In genomic region chr4:69051576-69051943, GRCh38 we compare ENCODE assay signal across 2 cellular contexts.
TF ChIP-seq lines count a peak whose summit lies in the region.

No MANE protein-coding gene starts in this region.

TF ChIP-seq in K562, 482 proteins besides CTCF, POLR2A, EP300 and RAD21:
- TF ChIP-seq TEAD4 (IDR thresholded peaks at IDR 0.05; ENCODE audit: low read length) (no peak), TEAD4 (CRISPR knock-in tag; IDR thresholded peaks at IDR 0.05; ENCODE audit: borderline replicate concordance) (no peak), SRF (CRISPR knock-in tag; IDR thresholded peaks at IDR 0.05) (no peak), NKRF (IDR thresholded peaks at IDR 0.05; ENCODE audit: borderline replicate concordance) (no peak), TAF1 (IDR thresholded peaks at IDR 0.05; ENCODE audit: control insufficient read depth, extremely low read depth, insufficient read depth, low read length, severe bottlenecking) (no peak), CEBPG (CRISPR knock-in tag; IDR thresholded peaks at IDR 0.05) (no peak), CEBPG (tag; conservative IDR thresholded peaks at IDR 0.05 in 1 of 2, IDR thresholded peaks at IDR 0.05 in 1 of 2) (no peak), DLX4 (CRISPR knock-in tag; IDR thresholded peaks at IDR 0.05) (no peak), LARP7 (IDR thresholded peaks at IDR 0.05) (no peak)

TF ChIP-seq in HepG2, 621 proteins besides CTCF, POLR2A, EP300 and RAD21:
- TF ChIP-seq ZNF879 (CRISPR knock-in tag; IDR thresholded peaks at IDR 0.05) (no peak), TAF15 (IDR thresholded peaks at IDR 0.05; ENCODE audit: low read depth, low read length, poor library complexity, severe bottlenecking) (no peak), CREB3 (CRISPR knock-in tag; IDR thresholded peaks at IDR 0.05) (no peak), SALL1 (CRISPR knock-in tag; IDR thresholded peaks at IDR 0.05) (0 out of 2 replicates have a peak, but pooled peaks have one; percentile 22), ZNF460 (CRISPR knock-in tag; IDR thresholded peaks at IDR 0.05; ENCODE audit: borderline replicate concordance) (no peak), MIER2 (CRISPR knock-in tag; IDR thresholded peaks at IDR 0.05) (no peak), ZNF567 (CRISPR knock-in tag; IDR thresholded peaks at IDR 0.05; ENCODE audit: borderline replicate concordance) (no peak), ZNF30 (CRISPR knock-in tag; IDR thresholded peaks at IDR 0.05) (no peak), GATA4 (IDR thresholded peaks at IDR 0.05; ENCODE audit: borderline replicate concordance, low read depth) (no peak), POLR2G (IDR thresholded peaks at IDR 0.05; ENCODE audit: low read depth, low read length) (peak; percentile 65; the same call in 1 of the 2 replicates), ZZZ3 (CRISPR knock-in tag; IDR thresholded peaks at IDR 0.05; ENCODE audit: borderline replicate concordance) (no peak), HNF4G (IDR thresholded peaks at IDR 0.05; ENCODE audit: borderline replicate concordance, low read depth, low read length) (no peak), HNF4G (CRISPR knock-in tag; IDR thresholded peaks at IDR 0.05; ENCODE audit: borderline replicate concordance, low read depth) (no peak), RBFOX2 (IDR thresholded peaks at IDR 0.05; ENCODE audit: low read depth, low read length) (peak; percentile 50; the same call in 1 of the 2 replicates), NCOA5 (CRISPR knock-in tag; IDR thresholded peaks at IDR 0.05) (no peak), ZFP36L2 (CRISPR knock-in tag; IDR thresholded peaks at IDR 0.05) (no peak), KLF12 (CRISPR knock-in tag; IDR thresholded peaks at IDR 0.05; ENCODE audit: borderline replicate concordance) (no peak), DR1 (CRISPR knock-in tag; IDR thresholded peaks at IDR 0.05) (no peak), ZNF772 (CRISPR knock-in tag; IDR thresholded peaks at IDR 0.05) (no peak), PRMT3 (CRISPR knock-in tag; IDR thresholded peaks at IDR 0.05; ENCODE audit: borderline replicate concordance, low read depth) (no peak), ZBTB43 (CRISPR knock-in tag; conservative IDR thresholded peaks at IDR 0.05) (no peak), ZNF383 (CRISPR knock-in tag; IDR thresholded peaks at IDR 0.05; ENCODE audit: borderline replicate concordance) (no peak), SMAD1 (CRISPR knock-in tag; IDR thresholded peaks at IDR 0.05; ENCODE audit: borderline replicate concordance, low read depth) (no peak), SSRP1 (CRISPR knock-in tag; IDR thresholded peaks at IDR 0.05) (no peak), ATF1 (CRISPR knock-in tag; IDR thresholded peaks at IDR 0.05) (no peak), MEIS1 (CRISPR knock-in tag; IDR thresholded peaks at IDR 0.05; ENCODE audit: borderline replicate concordance) (no peak), PAX8 (CRISPR knock-in tag; IDR thresholded peaks at IDR 0.05; ENCODE audit: borderline replicate concordance) (no peak), KAT7 (CRISPR knock-in tag; IDR thresholded peaks at IDR 0.05; ENCODE audit: borderline replicate concordance) (0 out of 2 replicates have a peak, but pooled peaks have one; percentile 20), ZFX (CRISPR knock-in tag; IDR thresholded peaks at IDR 0.05; ENCODE audit: low read depth) (0 out of 2 replicates have a peak, but pooled peaks have one; percentile 5), HNRNPUL1 (IDR thresholded peaks at IDR 0.05; ENCODE audit: low read depth, low read length) (no peak), AFF4 (CRISPR knock-in tag; IDR thresholded peaks at IDR 0.05) (peak; percentile 89; the same call in 1 of the 2 replicates), ZNF256 (CRISPR knock-in tag; conservative IDR thresholded peaks at IDR 0.05) (no peak), ZNF564 (CRISPR knock-in tag; IDR thresholded peaks at IDR 0.05) (no peak), GTF2F1 (IDR thresholded peaks at IDR 0.05; ENCODE audit: low read length) (no peak), ZNF724P (CRISPR knock-in tag; IDR thresholded peaks at IDR 0.05; ENCODE audit: borderline replicate concordance) (no peak)
- TF ChIP-seq, protein P1, sequence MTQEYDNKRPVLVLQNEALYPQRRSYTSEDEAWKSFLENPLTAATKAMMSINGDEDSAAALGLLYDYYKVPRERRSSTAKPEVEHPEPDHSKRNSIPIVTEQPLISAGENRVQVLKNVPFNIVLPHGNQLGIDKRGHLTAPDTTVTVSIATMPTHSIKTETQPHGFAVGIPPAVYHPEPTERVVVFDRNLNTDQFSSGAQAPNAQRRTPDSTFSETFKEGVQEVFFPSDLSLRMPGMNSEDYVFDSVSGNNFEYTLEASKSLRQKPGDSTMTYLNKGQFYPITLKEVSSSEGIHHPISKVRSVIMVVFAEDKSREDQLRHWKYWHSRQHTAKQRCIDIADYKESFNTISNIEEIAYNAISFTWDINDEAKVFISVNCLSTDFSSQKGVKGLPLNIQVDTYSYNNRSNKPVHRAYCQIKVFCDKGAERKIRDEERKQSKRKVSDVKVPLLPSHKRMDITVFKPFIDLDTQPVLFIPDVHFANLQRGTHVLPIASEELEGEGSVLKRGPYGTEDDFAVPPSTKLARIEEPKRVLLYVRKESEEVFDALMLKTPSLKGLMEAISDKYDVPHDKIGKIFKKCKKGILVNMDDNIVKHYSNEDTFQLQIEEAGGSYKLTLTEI (CRISPR knock-in tag; conservative IDR thresholded peaks at IDR 0.05) = no peak
- TF ChIP-seq, protein P2, sequence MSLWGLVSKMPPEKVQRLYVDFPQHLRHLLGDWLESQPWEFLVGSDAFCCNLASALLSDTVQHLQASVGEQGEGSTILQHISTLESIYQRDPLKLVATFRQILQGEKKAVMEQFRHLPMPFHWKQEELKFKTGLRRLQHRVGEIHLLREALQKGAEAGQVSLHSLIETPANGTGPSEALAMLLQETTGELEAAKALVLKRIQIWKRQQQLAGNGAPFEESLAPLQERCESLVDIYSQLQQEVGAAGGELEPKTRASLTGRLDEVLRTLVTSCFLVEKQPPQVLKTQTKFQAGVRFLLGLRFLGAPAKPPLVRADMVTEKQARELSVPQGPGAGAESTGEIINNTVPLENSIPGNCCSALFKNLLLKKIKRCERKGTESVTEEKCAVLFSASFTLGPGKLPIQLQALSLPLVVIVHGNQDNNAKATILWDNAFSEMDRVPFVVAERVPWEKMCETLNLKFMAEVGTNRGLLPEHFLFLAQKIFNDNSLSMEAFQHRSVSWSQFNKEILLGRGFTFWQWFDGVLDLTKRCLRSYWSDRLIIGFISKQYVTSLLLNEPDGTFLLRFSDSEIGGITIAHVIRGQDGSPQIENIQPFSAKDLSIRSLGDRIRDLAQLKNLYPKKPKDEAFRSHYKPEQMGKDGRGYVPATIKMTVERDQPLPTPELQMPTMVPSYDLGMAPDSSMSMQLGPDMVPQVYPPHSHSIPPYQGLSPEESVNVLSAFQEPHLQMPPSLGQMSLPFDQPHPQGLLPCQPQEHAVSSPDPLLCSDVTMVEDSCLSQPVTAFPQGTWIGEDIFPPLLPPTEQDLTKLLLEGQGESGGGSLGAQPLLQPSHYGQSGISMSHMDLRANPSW (CRISPR knock-in tag; IDR thresholded peaks at IDR 0.05; ENCODE audit: borderline replicate concordance) = no peak
- TF ChIP-seq, protein P3, sequence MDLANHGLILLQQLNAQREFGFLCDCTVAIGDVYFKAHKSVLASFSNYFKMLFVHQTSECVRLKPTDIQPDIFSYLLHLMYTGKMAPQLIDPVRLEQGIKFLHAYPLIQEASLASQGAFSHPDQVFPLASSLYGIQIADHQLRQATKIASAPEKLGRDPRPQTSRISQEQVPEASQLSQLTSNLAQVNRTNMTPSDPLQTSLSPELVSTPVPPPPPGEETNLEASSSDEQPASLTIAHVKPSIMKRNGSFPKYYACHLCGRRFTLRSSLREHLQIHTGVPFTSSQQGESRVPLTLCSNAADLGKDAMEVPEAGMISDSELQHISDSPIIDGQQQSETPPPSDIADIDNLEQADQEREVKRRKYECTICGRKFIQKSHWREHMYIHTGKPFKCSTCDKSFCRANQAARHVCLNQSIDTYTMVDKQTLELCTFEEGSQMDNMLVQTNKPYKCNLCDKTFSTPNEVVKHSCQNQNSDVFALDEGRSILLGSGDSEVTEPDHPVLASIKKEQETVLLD (CRISPR knock-in tag; IDR thresholded peaks at IDR 0.05; ENCODE audit: low read depth) = no peak
- TF ChIP-seq, protein P4, sequence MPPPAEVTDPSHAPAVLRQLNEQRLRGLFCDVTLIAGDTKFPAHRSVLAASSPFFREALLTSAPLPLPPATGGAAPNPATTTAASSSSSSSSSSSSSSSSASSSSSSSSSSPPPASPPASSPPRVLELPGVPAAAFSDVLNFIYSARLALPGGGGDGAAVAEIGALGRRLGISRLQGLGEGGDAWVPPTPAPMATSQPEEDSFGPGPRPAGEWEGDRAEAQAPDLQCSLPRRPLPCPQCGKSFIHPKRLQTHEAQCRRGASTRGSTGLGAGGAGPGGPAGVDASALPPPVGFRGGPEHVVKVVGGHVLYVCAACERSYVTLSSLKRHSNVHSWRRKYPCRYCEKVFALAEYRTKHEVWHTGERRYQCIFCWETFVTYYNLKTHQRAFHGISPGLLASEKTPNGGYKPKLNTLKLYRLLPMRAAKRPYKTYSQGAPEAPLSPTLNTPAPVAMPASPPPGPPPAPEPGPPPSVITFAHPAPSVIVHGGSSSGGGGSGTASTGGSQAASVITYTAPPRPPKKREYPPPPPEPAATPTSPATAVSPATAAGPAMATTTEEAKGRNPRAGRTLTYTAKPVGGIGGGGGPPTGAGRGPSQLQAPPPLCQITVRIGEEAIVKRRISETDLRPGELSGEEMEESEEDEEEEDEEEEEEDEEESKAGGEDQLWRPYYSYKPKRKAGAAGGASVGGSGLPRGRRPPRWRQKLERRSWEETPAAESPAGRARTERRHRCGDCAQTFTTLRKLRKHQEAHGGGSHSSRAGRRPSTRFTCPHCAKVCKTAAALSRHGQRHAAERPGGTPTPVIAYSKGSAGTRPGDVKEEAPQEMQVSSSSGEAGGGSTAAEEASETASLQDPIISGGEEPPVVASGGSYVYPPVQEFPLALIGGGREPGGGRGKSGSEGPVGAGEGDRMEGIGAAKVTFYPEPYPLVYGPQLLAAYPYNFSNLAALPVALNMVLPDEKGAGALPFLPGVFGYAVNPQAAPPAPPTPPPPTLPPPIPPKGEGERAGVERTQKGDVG (CRISPR knock-in tag; IDR thresholded peaks at IDR 0.05; ENCODE audit: borderline replicate concordance) = no peak
- TF ChIP-seq, protein P5, sequence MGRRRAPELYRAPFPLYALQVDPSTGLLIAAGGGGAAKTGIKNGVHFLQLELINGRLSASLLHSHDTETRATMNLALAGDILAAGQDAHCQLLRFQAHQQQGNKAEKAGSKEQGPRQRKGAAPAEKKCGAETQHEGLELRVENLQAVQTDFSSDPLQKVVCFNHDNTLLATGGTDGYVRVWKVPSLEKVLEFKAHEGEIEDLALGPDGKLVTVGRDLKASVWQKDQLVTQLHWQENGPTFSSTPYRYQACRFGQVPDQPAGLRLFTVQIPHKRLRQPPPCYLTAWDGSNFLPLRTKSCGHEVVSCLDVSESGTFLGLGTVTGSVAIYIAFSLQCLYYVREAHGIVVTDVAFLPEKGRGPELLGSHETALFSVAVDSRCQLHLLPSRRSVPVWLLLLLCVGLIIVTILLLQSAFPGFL (CRISPR knock-in tag; IDR thresholded peaks at IDR 0.05) = no peak
- TF ChIP-seq, protein P6, sequence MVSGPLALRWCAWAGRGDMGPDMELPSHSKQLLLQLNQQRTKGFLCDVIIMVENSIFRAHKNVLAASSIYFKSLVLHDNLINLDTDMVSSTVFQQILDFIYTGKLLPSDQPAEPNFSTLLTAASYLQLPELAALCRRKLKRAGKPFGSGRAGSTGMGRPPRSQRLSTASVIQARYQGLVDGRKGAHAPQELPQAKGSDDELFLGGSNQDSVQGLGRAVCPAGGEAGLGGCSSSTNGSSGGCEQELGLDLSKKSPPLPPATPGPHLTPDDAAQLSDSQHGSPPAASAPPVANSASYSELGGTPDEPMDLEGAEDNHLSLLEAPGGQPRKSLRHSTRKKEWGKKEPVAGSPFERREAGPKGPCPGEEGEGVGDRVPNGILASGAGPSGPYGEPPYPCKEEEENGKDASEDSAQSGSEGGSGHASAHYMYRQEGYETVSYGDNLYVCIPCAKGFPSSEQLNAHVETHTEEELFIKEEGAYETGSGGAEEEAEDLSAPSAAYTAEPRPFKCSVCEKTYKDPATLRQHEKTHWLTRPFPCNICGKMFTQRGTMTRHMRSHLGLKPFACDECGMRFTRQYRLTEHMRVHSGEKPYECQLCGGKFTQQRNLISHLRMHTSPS (CRISPR knock-in tag; IDR thresholded peaks at IDR 0.05; ENCODE audit: low read depth) = no peak
TF ChIP-seq in HepG2: peak in this region for 6.
